ENCODE assay signal across 9 cellular contexts in genomic region chr2:155518094-155518493, GRCh38.
"Had no signal": no experiment of that assay in that cellular context is flagged by ENCODE, and none has a peak within 500 bp of the region (broad histone marks: within the 10 kb centered on the region; RNA-seq: fewer than 3 reads in every experiment).

No MANE protein-coding gene starts in this region.

- FAIRE-seq: H54, HTR-8/SVneo, K562 had no signal

- DNase-seq: GOT3, H9, HCEC 1CT, IMR-90, KG1 had no signal

- H3K4me3 ChIP-seq: K562 had no signal

- ATAC-seq: K562 had no signal

- H3K27ac ChIP-seq: HL-60 had no signal
